ENCODE assay signal across 8 cellular contexts in the genomic region with DNA sequence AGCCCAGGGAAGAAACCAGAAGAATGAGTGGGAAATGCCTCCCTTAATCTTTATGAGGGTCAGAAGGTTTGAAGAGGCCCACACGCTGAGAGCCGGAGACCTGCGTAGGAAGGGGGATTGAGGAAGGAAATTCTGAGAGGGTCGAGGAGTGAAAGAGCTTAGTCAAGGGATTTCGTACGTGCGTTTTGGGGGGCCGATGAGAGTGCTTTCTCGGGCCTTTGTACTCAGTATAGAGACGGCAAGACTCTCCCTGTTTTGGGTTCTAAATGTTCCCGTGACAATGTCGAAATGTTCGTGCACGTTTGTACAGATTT. TPM values are rescaled to one million over a fixed set of nuclear protein-coding genes. Genes with fewer than 3 reads are reported as not detected.
DNase-seq lines count a peak whose midpoint lies in the region; ATAC-seq, FAIRE-seq and TF ChIP-seq lines count a peak whose summit lies in the region.

No MANE protein-coding gene starts in this region.

- peaks cover 0 to 16% of the 10 kb centered on the region in 2 experiments; a peak in 2 of 3 replicates for H3K36me3 ChIP-seq in HEK293 (ENCODE audit: control insufficient read depth in 2 of 2, insufficient read depth in 1 of 2, low read length in 2 of 2)
- H3K36me3 ChIP-seq in K562 (ENCODE audit: control insufficient read depth, insufficient read depth, low read length): peaks cover 22% of the 10 kb centered on the region; the same call in 2 of the 3 replicates
- H3K36me3 ChIP-seq in mucosa of stomach (ENCODE audit: control insufficient read depth, insufficient read depth, low read length): no peaks in the 10 kb centered on the region

- no peak for TF ChIP-seq POLR2A in K562 (conservative IDR thresholded peaks at IDR 0.05)

- H2AFZ ChIP-seq in K562 (ENCODE audit: low read depth, low read length): peak overlapping the region; percentile 95

- TF ChIP-seq RAD21 in K562 (CRISPR knock-in tag; conservative IDR thresholded peaks at IDR 0.05 in 1 of 2, IDR thresholded peaks at IDR 0.05 in 1 of 2): no peak

- POLR2A ChIA-PET in HEK293 (lab: Yijun Ruan, JAX): interaction anchor here (0.5 to 1.2 kb wide), 2 partner anchors 46 to 125 kb away, joined by 3 read pairs; no protein-coding TSS in a partner anchor
- POLR2A ChIA-PET in K562 (lab: Yijun Ruan, JAX): interaction anchor here (0.9 to 5.1 kb wide), 3 partner anchors 11 to 21 kb away, joined by 3 to 27 read pairs (median 7); no protein-coding TSS in a partner anchor

- intact Hi-C loops in K562 (cut with micrococcal nuclease): no loop called here

- H3K4me3 ChIP-seq in AG10803 (ENCODE audit: low read length): peak overlapping the region; percentile 89
- peak overlapping the region; percentile 96 for H3K4me3 ChIP-seq in HEK293 (ENCODE audit: low read depth, low read length)
- peak overlapping the region; percentile 91 for H3K4me3 ChIP-seq in K562
- peak overlapping the region; percentile 57 for H3K4me3 ChIP-seq in mucosa of stomach (ENCODE audit: low read length)

- peak overlapping the region; percentile 99 for H3K9ac ChIP-seq in K562 (ENCODE audit: insufficient read depth in 1 of 2, low read depth in 2 of 2, low read length in 2 of 2)
- H3K9ac ChIP-seq in mucosa of stomach (ENCODE audit: low read length): peak overlapping the region; percentile 99

- H3K4me2 ChIP-seq in K562 (ENCODE audit: insufficient read depth, low read length): peak overlapping the region; percentile 84

- H3K9me3 ChIP-seq in HEK293 (ENCODE audit: control insufficient read depth, insufficient read depth, low read depth, low read length) (no peaks in the 10 kb centered on the region), K562 (replicated peaks; ENCODE audit: control insufficient read depth, insufficient read depth, low read depth, low read length) (no peaks in the 10 kb centered on the region), mucosa of stomach (ENCODE audit: control insufficient read depth, low read length) (no peaks in the 10 kb centered on the region)

- H3K4me1 ChIP-seq in HEK293 (ENCODE audit: control insufficient read depth, insufficient read depth, low read length): no peaks in the 10 kb centered on the region
- peaks cover 11 to 12% of the 10 kb centered on the region in 2 experiments; a peak in 4 of 5 replicates for H3K4me1 ChIP-seq in K562 (replicated peaks in 1 of 2; ENCODE audit: control insufficient read depth in 2 of 2, insufficient read depth in 2 of 2, low read length in 2 of 2)
- H3K4me1 ChIP-seq in mucosa of stomach (ENCODE audit: control insufficient read depth, insufficient read depth, low read length): peaks cover 16% of the 10 kb centered on the region

- in situ Hi-C loops in K562 (cut with MboI): no loop called here

- under 1% methylated on average over 14 of the region's 14 CpGs for WGBS in K562 (ENCODE audit: insufficient coverage, low coverage, missing lambda C conversion rate)

- TF ChIP-seq CTCF in AG10803 (conservative IDR thresholded peaks at IDR 0.05; ENCODE audit: low read length) (no peak), HEK293 (tag by site-specific recombination; IDR thresholded peaks at IDR 0.05) (no peak), K562 (IDR thresholded peaks at IDR 0.05 in 2 of 3, conservative IDR thresholded peaks at IDR 0.05 in 1 of 3; ENCODE audit: insufficient read depth in 2 of 3, low read depth in 1 of 3, low read length in 3 of 3) (no peak)

- H3K27me3 ChIP-seq in K562 (ENCODE audit: control insufficient read depth in 2 of 2, insufficient read depth in 2 of 2, low read length in 2 of 2) (no peaks in the 10 kb centered on the region), mucosa of stomach (ENCODE audit: control insufficient read depth, insufficient read depth, low read length) (no peaks in the 10 kb centered on the region)

- ATAC-seq in K562: peak; percentile 3; the same call in 1 of the 3 replicates
- ATAC-seq in HG03378 (IDR thresholded peaks at IDR 0.05; ENCODE audit: unreplicated experiment): no peak
- no peak for ATAC-seq in GM18907 (IDR thresholded peaks at IDR 0.05; ENCODE audit: unreplicated experiment)

- TF ChIP-seq EP300 in K562 (IDR thresholded peaks at IDR 0.05; ENCODE audit: low read length): no peak

- no TSS peak for BruUV-seq in K562 (replicated peaks; lab: Mats Ljungman, UMichigan)

- DNase-seq in AG10803 (ENCODE audit: low read depth) (no peak), K562 (ENCODE audit: extremely low read depth in 1 of 4, low spot score in 3 of 4) (no peak), cerebellar nuclear complex (lab: John Stamatoyannopoulos, UW) (no peak), NCI-H2227 (lab: John Stamatoyannopoulos, UW; ENCODE audit: unreplicated experiment) (no peak)

- H3K9me1 ChIP-seq in K562 (ENCODE audit: control insufficient read depth, insufficient read depth, low read length): no peaks in the 10 kb centered on the region

- CTCF ChIA-PET in HEK293 (lab: Yijun Ruan, JAX) (interaction anchor here (1.5 kb wide), 1 partner anchor 106 kb away, joined by 5 read pairs; no protein-coding TSS in a partner anchor), K562 (lab: Yijun Ruan, JAX; ENCODE audit: low intra/inter-chr PET ratio) (no interaction called here)

- H3K27ac ChIP-seq in HEK293 (ENCODE audit: extremely low read depth, low read depth, low read length): peak overlapping the region; percentile 77
- peak overlapping the region; percentile 96 for H3K27ac ChIP-seq in K562 (ENCODE audit: extremely low read depth, low read depth, low read length)

- peaks cover 60% of the 10 kb centered on the region for H3K79me2 ChIP-seq in K562 (ENCODE audit: control insufficient read depth, insufficient read depth, low read length)

- no peak for FAIRE-seq in K562 (lab: Jason Lieb, UNC)

- H4K20me1 ChIP-seq in K562 (replicated peaks; ENCODE audit: control insufficient read depth, insufficient read depth, low read length): no peaks in the 10 kb centered on the region; the same call in 1 of the 2 replicates

TF ChIP-seq in HEK293, 187 proteins besides CTCF, POLR2A, EP300 and RAD21 (continues in another document):
- TF ChIP-seq KLF8 (tag by site-specific recombination; IDR thresholded peaks at IDR 0.05) (no peak), ZBTB48 (tag by site-specific recombination; IDR thresholded peaks at IDR 0.05) (no peak), ZNF600 (tag by site-specific recombination; IDR thresholded peaks at IDR 0.05) (no peak), ZNF324 (tag by site-specific recombination; IDR thresholded peaks at IDR 0.05) (0 out of 2 replicates have a peak, but pooled peaks have one; percentile 3), ZEB2 (tag by site-specific recombination; IDR thresholded peaks at IDR 0.05) (no peak), ZNF23 (tag by site-specific recombination; IDR thresholded peaks at IDR 0.05; ENCODE audit: borderline replicate concordance) (no peak)
- TF ChIP-seq, protein P1, sequence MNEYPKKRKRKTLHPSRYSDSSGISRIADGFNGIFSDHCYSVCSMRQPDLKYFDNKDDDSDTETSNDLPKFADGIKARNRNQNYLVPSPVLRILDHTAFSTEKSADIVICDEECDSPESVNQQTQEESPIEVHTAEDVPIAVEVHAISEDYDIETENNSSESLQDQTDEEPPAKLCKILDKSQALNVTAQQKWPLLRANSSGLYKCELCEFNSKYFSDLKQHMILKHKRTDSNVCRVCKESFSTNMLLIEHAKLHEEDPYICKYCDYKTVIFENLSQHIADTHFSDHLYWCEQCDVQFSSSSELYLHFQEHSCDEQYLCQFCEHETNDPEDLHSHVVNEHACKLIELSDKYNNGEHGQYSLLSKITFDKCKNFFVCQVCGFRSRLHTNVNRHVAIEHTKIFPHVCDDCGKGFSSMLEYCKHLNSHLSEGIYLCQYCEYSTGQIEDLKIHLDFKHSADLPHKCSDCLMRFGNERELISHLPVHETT (tag by site-specific recombination; IDR thresholded peaks at IDR 0.05): 0 out of 2 replicates have a peak, but pooled peaks have one; percentile 3

TF ChIP-seq in K562, 482 proteins besides CTCF, POLR2A, EP300 and RAD21 (continues in another document):
- TF ChIP-seq OTX1 (CRISPR knock-in tag; IDR thresholded peaks at IDR 0.05) (no peak), KDM4B (IDR thresholded peaks at IDR 0.05; ENCODE audit: borderline replicate concordance in 2 of 2, low read depth in 1 of 2) (no peak), FOXK2 (conservative IDR thresholded peaks at IDR 0.05 in 1 of 2, IDR thresholded peaks at IDR 0.05 in 1 of 2; ENCODE audit: low read depth in 2 of 2) (no peak), CTBP1 (IDR thresholded peaks at IDR 0.05; ENCODE audit: borderline replicate concordance) (no peak), ZNF780A (CRISPR knock-in tag; IDR thresholded peaks at IDR 0.05) (no peak), CSDE1 (IDR thresholded peaks at IDR 0.05) (no peak), POU5F1 (IDR thresholded peaks at IDR 0.05; ENCODE audit: borderline replicate concordance, low read depth, low read length, partially characterized antibody) (no peak)
- TF ChIP-seq, protein P2, sequence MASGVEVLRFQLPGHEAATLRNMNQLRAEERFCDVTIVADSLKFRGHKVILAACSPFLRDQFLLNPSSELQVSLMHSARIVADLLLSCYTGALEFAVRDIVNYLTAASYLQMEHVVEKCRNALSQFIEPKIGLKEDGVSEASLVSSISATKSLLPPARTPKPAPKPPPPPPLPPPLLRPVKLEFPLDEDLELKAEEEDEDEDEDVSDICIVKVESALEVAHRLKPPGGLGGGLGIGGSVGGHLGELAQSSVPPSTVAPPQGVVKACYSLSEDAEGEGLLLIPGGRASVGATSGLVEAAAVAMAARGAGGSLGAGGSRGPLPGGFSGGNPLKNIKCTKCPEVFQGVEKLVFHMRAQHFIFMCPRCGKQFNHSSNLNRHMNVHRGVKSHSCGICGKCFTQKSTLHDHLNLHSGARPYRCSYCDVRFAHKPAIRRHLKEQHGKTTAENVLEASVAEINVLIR (CRISPR knock-in tag; IDR thresholded peaks at IDR 0.05): no peak

RNA-seq across cellular contexts. Expression of gene C11orf58, which starts 0.5 kb away (rescaled TPM):
- 28.1 and 89.9 TPM in 2 replicates for total RNA-seq in K562 (2011; cell fraction: chromatin; rRNA removed; ENCODE audit: low replicate concordance)
- 17.8 and 20.7 TPM in 2 replicates for total RNA-seq in K562 (2011; cell fraction: nucleolus; rRNA removed)
- total RNA-seq in K562 (2011; cell fraction: nucleoplasm; rRNA removed): 48.6 and 82.8 TPM in 2 replicates
- total RNA-seq in K562 (2014; rRNA removed) (188 and 247 TPM in 2 replicates), K562 (2014; rRNA removed; fragmentation: Illumina TruSeq; extraction: Trizol) (196 and 207 TPM in 2 replicates), K562 (2015; rRNA removed; fragmentation: Illumina TruSeq; extraction: Trizol) (231 and 248 TPM in 2 replicates), K562 (2021) (96.4 and 104 TPM in 2 replicates)
- polyA plus RNA-seq in K562 (2011; rRNA removed) (97.4 and 130 TPM in 2 replicates), K562 (2014; fragmentation: Illumina TruSeq; extraction: Trizol) (232 and 243 TPM in 2 replicates), K562 (2014; fragmentation: Nextera tagmentation; extraction: Ambion mirVana) (100 to 1,000 TPM; 395 to 421 TPM), K562 (2014; rRNA removed) (226 and 273 TPM in 2 replicates)
- 33.8 and 65.3 TPM in 2 replicates for polyA plus RNA-seq in K562 (2011; cell fraction: cytosol; rRNA removed)
- polyA plus RNA-seq in K562 (2011; cell fraction: nucleus; rRNA removed): 35.2 and 44.8 TPM in 2 replicates
- 116 and 260 TPM in 2 replicates for polyA plus RNA-seq in K562 (2012)
- 132 and 155 TPM in 2 replicates for polyA minus RNA-seq in K562 (2011; rRNA and poly(A)+ RNA removed)
- polyA minus RNA-seq in K562 (2011; cell fraction: cytosol; rRNA and poly(A)+ RNA removed): 90.8 and 103 TPM in 2 replicates
- polyA minus RNA-seq in K562 (2011; cell fraction: nucleus; rRNA and poly(A)+ RNA removed): 25.6 and 53.9 TPM in 2 replicates
